Comparison of ENCODE assay signal across 19 cellular contexts in genomic region chr19:46402725-46403124, GRCh38. TPM values are rescaled to one million over a fixed set of nuclear protein-coding genes. Genes with fewer than 3 reads are reported as not detected.
DNase-seq lines count a peak whose midpoint lies in the region; ATAC-seq and TF ChIP-seq lines count a peak whose summit lies in the region.
"Had no signal": no experiment of that assay in that cellular context is flagged by ENCODE, and none has a peak within 500 bp of the region (broad histone marks: within the 10 kb centered on the region; RNA-seq: fewer than 3 reads in every experiment).

No MANE protein-coding gene starts in this region.

- H3K4me2 ChIP-seq in SU-DHL-6 (ENCODE audit: low read depth, low read length, poor library complexity, severe bottlenecking) (no peak overlapping the region), hepatocyte (peak overlapping the region; percentile 66), smooth muscle cell (peak overlapping the region; percentile 31)

- H4K20me1 ChIP-seq in SU-DHL-6 (ENCODE audit: low read depth, low read length) (no peaks in the 10 kb centered on the region), hepatocyte (ENCODE audit: insufficient read depth, poor library complexity, severe bottlenecking) (no peaks in the 10 kb centered on the region), smooth muscle cell (ENCODE audit: low read depth) (peaks cover 7% of the 10 kb centered on the region)

- H3K79me2 ChIP-seq in SU-DHL-6 (ENCODE audit: insufficient read depth, low read length) (no peaks in the 10 kb centered on the region), hepatocyte (peaks cover 7% of the 10 kb centered on the region), smooth muscle cell (ENCODE audit: low read depth) (no peaks in the 10 kb centered on the region)

- TF ChIP-seq CTCF in SU-DHL-6 (IDR thresholded peaks at IDR 0.05; ENCODE audit: insufficient read depth, low read length, poor library complexity, severe bottlenecking) (no peak), hepatocyte (IDR thresholded peaks at IDR 0.05; ENCODE audit: poor library complexity) (no peak), smooth muscle cell (IDR thresholded peaks at IDR 0.05; ENCODE audit: borderline replicate concordance, insufficient read depth, poor library complexity, severe bottlenecking) (no peak)

- H3K36me3 ChIP-seq in SU-DHL-6 (ENCODE audit: low read length) = no peaks in the 10 kb centered on the region
- no peaks in the 10 kb centered on the region for H3K36me3 ChIP-seq in hepatocyte (replicated peaks; ENCODE audit: insufficient read depth, low read depth)
- H3K36me3 ChIP-seq in smooth muscle cell (ENCODE audit: low read depth) = no peaks in the 10 kb centered on the region
- H3K36me3 ChIP-seq: BE2C, gastroesophageal sphincter, SJSA1 had no signal

- H3F3A ChIP-seq in SU-DHL-6 (ENCODE audit: insufficient read depth) (0 out of 2 replicates have a peak, but pooled peaks cover 4% of the 10 kb centered on the region), smooth muscle cell (ENCODE audit: low read depth) (no peaks in the 10 kb centered on the region)

- WGBS in hepatocyte (ENCODE audit: low lambda C conversion rate, missing lambda C conversion rate) = 86% methylated on average over 11 of the region's 11 CpGs
- WGBS in smooth muscle cell (ENCODE audit: low lambda C conversion rate) = 89% methylated on average over 11 of the region's 11 CpGs

- H3K9ac ChIP-seq in SU-DHL-6 (ENCODE audit: low read length) (no peak overlapping the region), smooth muscle cell (ENCODE audit: low read depth) (no peak overlapping the region)

- no peaks in the 10 kb centered on the region for H3K9me3 ChIP-seq in SU-DHL-6 (ENCODE audit: insufficient read depth, low read length)
- no peaks in the 10 kb centered on the region for H3K9me3 ChIP-seq in hepatocyte (ENCODE audit: low read depth)
- H3K9me3 ChIP-seq in smooth muscle cell (replicated peaks; ENCODE audit: low read depth) = no peaks in the 10 kb centered on the region
- H3K9me3 ChIP-seq: BE2C, gastroesophageal sphincter, SJSA1 had no signal

- ATAC-seq in HG02970 (IDR thresholded peaks at IDR 0.05; ENCODE audit: low FRiP score, unreplicated experiment) = no peak
- ATAC-seq: gastroesophageal sphincter had no signal

- H3K4me1 ChIP-seq in hepatocyte (ENCODE audit: insufficient read depth) (peaks cover 24% of the 10 kb centered on the region), smooth muscle cell (ENCODE audit: low read depth) (peaks cover 18% of the 10 kb centered on the region)
- H3K4me1 ChIP-seq: BE2C had no signal

- H3K9me2 ChIP-seq in SU-DHL-6 (replicated peaks; ENCODE audit: insufficient read depth, low read length) (no peaks in the 10 kb centered on the region), hepatocyte (replicated peaks; ENCODE audit: insufficient read depth) (no peaks in the 10 kb centered on the region)

- DNase-seq in activated effector memory CD4-positive, alpha-beta T cell treated with anti-CD3 and anti-CD28 coated beads, Interleukin-2, amount 50 U/mL, for 16 hours = peak; percentile 37
- no peak for DNase-seq in activated effector memory CD4-positive, alpha-beta T cell treated with Interleukin-2 at 50 U/mL for 16 hours
- DNase-seq in hepatocyte (ENCODE audit: low spot score) (peak; percentile 2), smooth muscle cell (lab: John Stamatoyannopoulos, UW; ENCODE audit: unreplicated experiment) (no peak), DMS 273 (lab: John Stamatoyannopoulos, UW; ENCODE audit: unreplicated experiment) (no peak)
- DNase-seq in stimulated activated CD4-positive, alpha-beta T cell treated with anti-CD3 and anti-CD28 coated beads, Interleukin-2, amount 100 ng/mL, for 48 hours = no peak
- DNase-seq: NCI-H526 treated with DMSO at 0.1 percent for 48 hours had no signal

- H3K4me3 ChIP-seq in SU-DHL-6 (ENCODE audit: insufficient read depth, low read length, poor library complexity, severe bottlenecking) (no peak overlapping the region), hepatocyte (no peak overlapping the region), smooth muscle cell (no peak overlapping the region)
- H3K4me3 ChIP-seq: gastroesophageal sphincter, SJSA1 had no signal

- peak overlapping the region; percentile 50; the same call in 1 of the 2 replicates for H3K27ac ChIP-seq in SU-DHL-6 (ENCODE audit: low read depth, low read length)
- no peak overlapping the region for H3K27ac ChIP-seq in hepatocyte
- H3K27ac ChIP-seq in smooth muscle cell (ENCODE audit: low read depth) = no peak overlapping the region
- H3K27ac ChIP-seq: gastroesophageal sphincter, SJSA1 had no signal

- H3K27me3 ChIP-seq in SU-DHL-6 (ENCODE audit: low read length) (no peaks in the 10 kb centered on the region), hepatocyte (no peaks in the 10 kb centered on the region), smooth muscle cell (ENCODE audit: low read depth) (no peaks in the 10 kb centered on the region)
- H3K27me3 ChIP-seq: BE2C had no signal

- peak overlapping the region; percentile 38 for H2AFZ ChIP-seq in SU-DHL-6 (ENCODE audit: low read depth, low read length, severe bottlenecking)
- H2AFZ ChIP-seq in hepatocyte = no peak overlapping the region
- no peak overlapping the region for H2AFZ ChIP-seq in smooth muscle cell (ENCODE audit: low read depth)

RNA-seq across cellular contexts. Expression of gene CCDC8, which starts 10.6 kb away (rescaled TPM):
- total RNA-seq in hepatocyte = 36.4 and 51.7 TPM in 2 replicates
- polyA plus RNA-seq in hepatocyte = 46.8 and 55.9 TPM in 2 replicates
- 17.9 and 19.4 TPM in 2 replicates for total RNA-seq in smooth muscle cell
- 44.5 and 53.9 TPM in 2 replicates for polyA plus RNA-seq in smooth muscle cell
- total RNA-seq: activated CD8-positive, alpha-beta T cell treated with anti-CD3 and anti-CD28 coated beads, Interleukin-2, amount 10 ng/mL, durations not matched to agents 7 days and 5 days had no signal
- polyA plus RNA-seq: IgD-negative memory B cell, immature natural killer cell had no signal

RNA-seq across cellular contexts. Expression of gene PNMA8C, which starts 26.0 kb away (rescaled TPM):
- total RNA-seq in hepatocyte (0.27 TPM in 1 of 2 replicates, not detected in the other), smooth muscle cell (not detected in 2 replicates)
- polyA plus RNA-seq in hepatocyte (not detected in 2 replicates), smooth muscle cell (not detected in 2 replicates)
- total RNA-seq: A673, G401, mesenteric fat pad, SJSA1, subcutaneous adipose tissue had no signal
- polyA plus RNA-seq: IgD-negative memory B cell had no signal

RNA-seq across cellular contexts. Expression of gene PPP5C, which starts 55.8 kb away (rescaled TPM):
- total RNA-seq in hepatocyte (48.6 and 51.2 TPM in 2 replicates), smooth muscle cell (34.5 and 44.9 TPM in 2 replicates)
- polyA plus RNA-seq in hepatocyte (67.6 and 68.8 TPM in 2 replicates), smooth muscle cell (57.7 and 60.0 TPM in 2 replicates)

Comparison
In these comparisons a context has a peak if more than half of its experiments do, and no peak if none do; other contexts are left out.
1. DNase-seq: peak in activated effector memory CD4-positive, alpha-beta T cell treated with anti-CD3 and anti-CD28 coated beads, Interleukin-2, amount 50 U/mL, for 16 hours (single experiment) and hepatocyte (single experiment); none in activated effector memory CD4-positive, alpha-beta T cell treated with Interleukin-2 at 50 U/mL for 16 hours (single experiment), smooth muscle cell (single experiment), stimulated activated CD4-positive, alpha-beta T cell treated with anti-CD3 and anti-CD28 coated beads, Interleukin-2, amount 100 ng/mL, for 48 hours (0 of 2) and DMS 273 (single experiment).